23 cellular contexts compared by ENCODE assay signal in the genomic region with DNA sequence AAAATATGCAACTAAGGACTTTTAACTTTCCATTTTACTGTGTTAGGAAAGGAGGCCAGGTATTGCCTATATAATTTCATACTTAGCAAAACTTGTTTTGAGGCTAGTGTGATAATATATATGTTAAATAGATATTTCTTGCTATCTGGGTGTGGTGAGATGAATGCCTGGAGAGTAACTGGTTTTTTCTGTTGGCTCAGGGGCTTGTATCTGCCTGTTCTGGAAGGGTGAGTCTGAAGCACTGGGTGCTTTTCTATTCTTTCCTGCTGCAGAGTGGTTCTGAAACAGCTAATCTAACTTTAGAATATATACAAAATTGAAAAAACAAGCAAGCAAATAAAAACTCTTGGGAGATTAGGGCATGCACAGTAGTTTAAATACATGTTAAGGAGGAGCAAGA.
"Had no signal": no experiment of that assay in that cellular context is flagged by ENCODE, and none has a peak within 500 bp of the region (broad histone marks: within the 10 kb centered on the region; RNA-seq: fewer than 3 reads in every experiment).

No MANE protein-coding gene starts in this region.

- DNase-seq: activated B cell treated with CpG ODN at 0.5 μM for 24 hours; activated CD4-positive, alpha-beta T cell treated with anti-CD3 and anti-CD28 coated beads for 1 hour; activated CD4-positive, alpha-beta T cell treated with anti-CD3 and anti-CD28 coated beads, Interleukin-2, amount 10 ng/mL, durations not matched to agents 24 days and 14 days; activated CD4-positive, alpha-beta T cell treated with anti-CD3 and anti-CD28 coated beads, Interleukin-2, amount 50 U/mL, for 48 hours; activated CD8-positive, alpha-beta memory T cell treated with anti-CD3 and anti-CD28 coated beads, Interleukin-2, amount 10 ng/mL, durations not matched to agents 7 days and 5 days; activated effector memory CD4-positive, alpha-beta T cell treated with anti-CD3 and anti-CD28 coated beads, Interleukin-2, amount 50 U/mL, for 16 hours; activated naive CD4-positive, alpha-beta T cell treated with anti-CD3 and anti-CD28 coated beads for 36 hours; activated T-cell treated with anti-CD3 and anti-CD28 coated beads, Interleukin-2, amount 50 U/mL, for 4 hours; anterior cingulate cortex; caudate nucleus; Kasumi-1; MV-4-11; NCI-H1092 treated with DMSO at 0.1 percent for 48 hours; NCI-H1417 treated with DMSO at 0.1 percent for 48 hours; NCI-H1694; NCI-H2029 treated with DMSO at 0.1 percent for 48 hours; NCI-H510A treated with DMSO at 0.1 percent for 48 hours; PC-3; SHP77; T-helper 17 cell; T-helper 9 cell had no signal

- FAIRE-seq: RCC 7860, TTC549 had no signal

- ATAC-seq: activated CD8-positive, alpha-beta memory T cell treated with anti-CD3 and anti-CD28 coated beads, Interleukin-2, amount 10 ng/mL, durations not matched to agents 7 days and 5 days; activated T-cell treated with anti-CD3 and anti-CD28 coated beads, Interleukin-2, amount 50 U/mL, for 4 hours; PC-3; T-helper 17 cell had no signal
